Comparison of ENCODE assay signal across 25 cellular contexts in genomic region chr3:105571005-105571404, GRCh38.
"Had no signal": no experiment of that assay in that cellular context is flagged by ENCODE, and none has a peak within 500 bp of the region (broad histone marks: within the 10 kb centered on the region; RNA-seq: fewer than 3 reads in every experiment).

No MANE protein-coding gene starts in this region.

- DNase-seq: activated B cell treated with CpG ODN at 0.5 μM for 24 hours; activated CD4-positive, alpha-beta T cell treated with anti-CD3 and anti-CD28 coated beads for 48 hours; activated CD4-positive, alpha-beta T cell treated with anti-CD3 and anti-CD28 coated beads, Interleukin-2, amount 50 U/mL, for 1 hour; activated CD4-positive, alpha-beta T cell treated with anti-CD3 and anti-CD28 coated beads, Interleukin-2, amount 50 U/mL, for 48 hours; activated CD8-positive, alpha-beta memory T cell treated with anti-CD3 and anti-CD28 coated beads for 24 hours; activated CD8-positive, alpha-beta T cell treated with anti-CD3 and anti-CD28 coated beads for 36 hours; activated effector memory CD4-positive, alpha-beta T cell treated with Interleukin-2 at 50 U/mL for 16 hours; activated gamma-delta T cell treated with Interleukin-2 at 50 U/mL for 16 hours; activated naive CD4-positive, alpha-beta T cell treated with anti-CD3 and anti-CD28 coated beads, Interleukin-2, amount 50 U/mL, for 16 hours; activated naive CD4-positive, alpha-beta T cell treated with Interleukin-2 at 50 U/mL for 16 hours; activated T-cell treated with anti-CD3 and anti-CD28 coated beads, Interleukin-2, amount 50 U/mL, for 4 hours; amniotic stem cell; anterior cingulate cortex; brain microvascular endothelial cell; dorsolateral prefrontal cortex; effector memory CD4-positive, alpha-beta T cell; endodermal cell; foreskin fibroblast; head of caudate nucleus; T1000; WERI-Rb-1 had no signal

- H3K4me3 ChIP-seq: coronary artery, dorsolateral prefrontal cortex had no signal

- H3K27ac ChIP-seq: brain microvascular endothelial cell, coronary artery, dorsolateral prefrontal cortex, WERI-Rb-1 had no signal

- ATAC-seq: activated CD4-positive, CD25-positive, alpha-beta regulatory T cell treated with anti-CD3 and anti-CD28 coated beads, Interleukin-2, amount 50 U/mL, for 24 hours; activated CD8-positive, alpha-beta T cell treated with anti-CD3 and anti-CD28 coated beads for 36 hours; activated T-cell treated with anti-CD3 and anti-CD28 coated beads, Interleukin-2, amount 50 U/mL, for 4 hours; activated T-helper 17 cell treated with anti-CD3 and anti-CD28 coated beads, Interleukin-2, amount 50 U/mL, for 72 hours; esophagus mucosa had no signal

- H3K36me3 ChIP-seq: brain microvascular endothelial cell, WERI-Rb-1 had no signal

- H3K27me3 ChIP-seq: brain microvascular endothelial cell, dorsolateral prefrontal cortex had no signal
